Comparison of ENCODE assay signal across 28 cellular contexts in the genomic region with DNA sequence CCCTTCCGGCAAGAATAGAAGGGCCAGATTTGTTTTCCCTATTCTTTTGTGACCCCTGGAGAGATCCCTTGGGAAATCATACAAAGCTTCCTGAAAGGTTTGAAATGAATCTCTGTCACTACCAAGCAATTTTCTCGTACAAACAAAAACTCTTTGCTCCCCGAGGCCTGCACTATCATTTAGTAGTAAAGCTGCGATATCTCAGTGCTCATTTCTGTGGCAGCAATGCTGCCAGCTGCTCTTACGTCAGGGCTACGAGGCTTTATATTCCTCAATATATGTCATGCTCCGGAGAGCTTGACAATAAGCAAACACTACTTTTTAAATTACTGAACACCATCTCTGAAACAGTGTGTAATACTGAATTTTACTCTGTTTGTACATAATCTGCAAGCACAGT.
A peak's percentile ranks its signal among the peaks of the same experiment; 100 is the strongest.
DNase-seq lines count a peak whose midpoint lies in the region; ATAC-seq and TF ChIP-seq lines count a peak whose summit lies in the region.
"Had no signal": no experiment of that assay in that cellular context is flagged by ENCODE, and none has a peak within 500 bp of the region (broad histone marks: within the 10 kb centered on the region; RNA-seq: fewer than 3 reads in every experiment).

No MANE protein-coding gene starts in this region.

- no peak for ATAC-seq in activated CD8-positive, alpha-beta memory T cell treated with anti-CD3 and anti-CD28 coated beads, Interleukin-2, amount 10 ng/mL, durations not matched to agents 7 days and 5 days
- no peak for ATAC-seq in HG02840 (IDR thresholded peaks at IDR 0.05; ENCODE audit: low FRiP score, unreplicated experiment)
- ATAC-seq: activated T-cell treated with anti-CD3 and anti-CD28 coated beads, Interleukin-2, amount 50 U/mL, for 4 hours; HCT116; lower lobe of right lung; naive thymus-derived CD8-positive, alpha-beta T cell; T-cell had no signal

- CTCF ChIA-PET in activated CD8-positive, alpha-beta memory T cell treated with anti-CD3 and anti-CD28 coated beads, Interleukin-2, amount 10 ng/mL, durations not matched to agents 7 days and 5 days (lab: Charles Lee): no interaction called here

- no peaks in the 10 kb centered on the region for H3K36me3 Mint-ChIP-seq in activated CD8-positive, alpha-beta memory T cell treated with anti-CD3 and anti-CD28 coated beads, Interleukin-2, amount 10 ng/mL, durations not matched to agents 7 days and 5 days
- H3K36me3 Mint-ChIP-seq: activated naive CD8-positive, alpha-beta T cell treated with anti-CD3 and anti-CD28 coated beads, Interleukin-2, amount 10 ng/mL, durations not matched to agents 7 days and 5 days; naive thymus-derived CD8-positive, alpha-beta T cell; T-cell had no signal

- H3K27me3 Mint-ChIP-seq in activated CD8-positive, alpha-beta memory T cell treated with anti-CD3 and anti-CD28 coated beads, Interleukin-2, amount 10 ng/mL, durations not matched to agents 7 days and 5 days: no peaks in the 10 kb centered on the region
- H3K27me3 Mint-ChIP-seq: activated B cell treated with CpG ODN at 0.5 μM for 24 hours; activated naive CD8-positive, alpha-beta T cell treated with anti-CD3 and anti-CD28 coated beads, Interleukin-2, amount 10 ng/mL, durations not matched to agents 7 days and 5 days; naive thymus-derived CD8-positive, alpha-beta T cell; T-cell had no signal

- DNase-seq in DMS153 (lab: John Stamatoyannopoulos, UW) (peak; percentile 42), NCI-H1417 treated with DMSO at 0.1 percent for 48 hours (lab: John Stamatoyannopoulos, UW) (peak; percentile 90), NCI-H69 (lab: John Stamatoyannopoulos, UW) (peak; percentile 98), fibroblast of the aortic adventitia (ENCODE audit: low read depth) (peak; percentile 1), retina (no peak)
- DNase-seq in activated CD8-positive, alpha-beta memory T cell treated with anti-CD3 and anti-CD28 coated beads, Interleukin-2, amount 10 ng/mL, durations not matched to agents 7 days and 5 days: no peak
- DNase-seq: activated B cell treated with CpG ODN at 0.5 μM for 24 hours; activated gamma-delta T cell; activated naive CD8-positive, alpha-beta T cell treated with anti-CD3 and anti-CD28 coated beads, Interleukin-2, amount 10 ng/mL, durations not matched to agents 7 days and 5 days; activated T-cell treated with anti-CD3 and anti-CD28 coated beads, Interleukin-2, amount 50 U/mL, for 4 hours; aorta; C1 segment of cervical spinal cord; Caco-2; DND-41; GF-D8; hypothalamus; lower lobe of right lung; naive thymus-derived CD8-positive, alpha-beta T cell; NCI-H2029; NCI-H524 treated with DMSO at 0.1 percent for 48 hours; occipital lobe; sigmoid colon; stimulated activated CD4-positive, alpha-beta T cell treated with anti-CD3 and anti-CD28 coated beads, Interleukin-4, amount 100 ng/mL, for 24 hours; T-cell; transverse colon had no signal

- no peak overlapping the region for H3K4me3 ChIP-seq in fibroblast of the aortic adventitia (ENCODE audit: low read depth, low read length)
- H3K4me3 ChIP-seq: lower lobe of right lung, prostate gland, sigmoid colon, transverse colon had no signal

- no peak overlapping the region for H3K27ac Mint-ChIP-seq in activated CD8-positive, alpha-beta memory T cell treated with anti-CD3 and anti-CD28 coated beads, Interleukin-2, amount 10 ng/mL, durations not matched to agents 7 days and 5 days
- H3K27ac Mint-ChIP-seq: activated B cell treated with CpG ODN at 0.5 μM for 24 hours; activated naive CD8-positive, alpha-beta T cell treated with anti-CD3 and anti-CD28 coated beads, Interleukin-2, amount 10 ng/mL, durations not matched to agents 7 days and 5 days; naive thymus-derived CD8-positive, alpha-beta T cell; T-cell had no signal

- peaks cover 11% of the 10 kb centered on the region for H3K9me3 Mint-ChIP-seq in activated CD8-positive, alpha-beta memory T cell treated with anti-CD3 and anti-CD28 coated beads, Interleukin-2, amount 10 ng/mL, durations not matched to agents 7 days and 5 days (ENCODE audit: low read depth)
- H3K9me3 Mint-ChIP-seq: activated B cell treated with CpG ODN at 0.5 μM for 24 hours had no signal

- H3K4me1 Mint-ChIP-seq in activated CD8-positive, alpha-beta memory T cell treated with anti-CD3 and anti-CD28 coated beads, Interleukin-2, amount 10 ng/mL, durations not matched to agents 7 days and 5 days: no peaks in the 10 kb centered on the region
- H3K4me1 Mint-ChIP-seq: activated B cell treated with CpG ODN at 0.5 μM for 24 hours; activated naive CD8-positive, alpha-beta T cell treated with anti-CD3 and anti-CD28 coated beads, Interleukin-2, amount 10 ng/mL, durations not matched to agents 7 days and 5 days; naive thymus-derived CD8-positive, alpha-beta T cell; T-cell had no signal

- TF ChIP-seq CTCF in fibroblast of the aortic adventitia (IDR thresholded peaks at IDR 0.05; ENCODE audit: insufficient read depth, low read length): no peak

- no peak overlapping the region for H3K4me3 Mint-ChIP-seq in activated CD8-positive, alpha-beta memory T cell treated with anti-CD3 and anti-CD28 coated beads, Interleukin-2, amount 10 ng/mL, durations not matched to agents 7 days and 5 days
- H3K4me3 Mint-ChIP-seq: activated B cell treated with CpG ODN at 0.5 μM for 24 hours; activated naive CD8-positive, alpha-beta T cell treated with anti-CD3 and anti-CD28 coated beads, Interleukin-2, amount 10 ng/mL, durations not matched to agents 7 days and 5 days; activated T-cell treated with anti-CD3 and anti-CD28 coated beads, Interleukin-2, amount 50 U/mL, for 4 hours; naive thymus-derived CD8-positive, alpha-beta T cell; T-cell had no signal

Comparison
In these comparisons a context has a peak if more than half of its experiments do, and no peak if none do; other contexts are left out.
1. DNase-seq: peak in DMS153 (single experiment), NCI-H1417 treated with DMSO at 0.1 percent for 48 hours (single experiment), NCI-H69 (single experiment) and fibroblast of the aortic adventitia (single experiment); none in retina (single experiment) and activated CD8-positive, alpha-beta memory T cell treated with anti-CD3 and anti-CD28 coated beads, Interleukin-2, amount 10 ng/mL, durations not matched to agents 7 days and 5 days (single experiment).